Comparison of ENCODE assay signal across 40 cellular contexts in genomic region chr11:42296910-42297309, GRCh38.
"Had no signal": no experiment of that assay in that cellular context is flagged by ENCODE, and none has a peak within 500 bp of the region (broad histone marks: within the 10 kb centered on the region; RNA-seq: fewer than 3 reads in every experiment).

No MANE protein-coding gene starts in this region.

- H3K36me3 ChIP-seq: adrenal gland, ascending aorta, brain microvascular endothelial cell, breast epithelium, cardiac muscle cell had no signal

- ATAC-seq: activated naive CD4-positive, alpha-beta T cell treated with anti-CD3 and anti-CD28 coated beads, Interleukin-2, amount 50 U/mL, for 72 hours; activated naive CD8-positive, alpha-beta T cell treated with anti-CD3 and anti-CD28 coated beads, Interleukin-2, amount 50 U/mL, for 24 hours; activated T-cell treated with anti-CD3 and anti-CD28 coated beads, Interleukin-2, amount 50 U/mL, for 4 hours; activated T-cell treated with anti-CD3 and anti-CD28 coated beads, Interleukin-2, amount 50 U/mL, for 72 hours; activated T-helper 17 cell treated with anti-CD3 and anti-CD28 coated beads, Interleukin-2, amount 50 U/mL, for 72 hours; body of pancreas had no signal

- H3K27ac Mint-ChIP-seq: activated naive CD4-positive, alpha-beta T cell treated with anti-CD3 and anti-CD28 coated beads for 36 hours; activated naive CD4-positive, alpha-beta T cell treated with anti-CD3 and anti-CD28 coated beads, Interleukin-2, amount 10 ng/mL, durations not matched to agents 7 days and 5 days; activated naive CD4-positive, alpha-beta T cell treated with anti-CD3 and anti-CD28 coated beads, Interleukin-2, amount 50 U/mL, for 24 hours; activated naive CD4-positive, alpha-beta T cell treated with anti-CD3 and anti-CD28 coated beads, Interleukin-2, amount 50 U/mL, for 72 hours; activated naive CD8-positive, alpha-beta T cell; activated naive CD8-positive, alpha-beta T cell treated with anti-CD3 and anti-CD28 coated beads for 36 hours; activated naive CD8-positive, alpha-beta T cell treated with anti-CD3 and anti-CD28 coated beads, Interleukin-2, amount 10 ng/mL, durations not matched to agents 7 days and 5 days; activated naive CD8-positive, alpha-beta T cell treated with anti-CD3 and anti-CD28 coated beads, Interleukin-2, amount 50 U/mL, for 24 hours; activated T-cell treated with anti-CD3 and anti-CD28 coated beads, Interleukin-2, amount 50 U/mL, for 24 hours; activated T-cell treated with anti-CD3 and anti-CD28 coated beads, Interleukin-2, amount 50 U/mL, for 72 hours; activated T-helper 1 cell treated with anti-CD3 and anti-CD28 coated beads, Interleukin-12 subunit alpha, Interleukin-12 subunit beta, Interleukin-2, Interleukin-4 antibody, amounts not matched to agents 30 ng/mL and 10 ng/mL and 1 ng/mL, durations not matched to agents 14 hours and 24 hours and 36 hours; activated T-helper 17 cell treated with anti-CD3 and anti-CD28 coated beads, Interleukin-2, amount 50 U/mL, for 72 hours; activated T-helper 2 cell treated with anti-CD3 and anti-CD28 coated beads, Interferon-gamma antibody, Interleukin-2, Interleukin-4, amounts not matched to agents 10 μg/mL and 5 μg/mL and 100 μg/mL, durations not matched to agents 14 hours and 24 hours and 36 hours; brain had no signal

- H3K4me3 Mint-ChIP-seq: activated naive CD4-positive, alpha-beta T cell treated with anti-CD3 and anti-CD28 coated beads for 36 hours; activated naive CD4-positive, alpha-beta T cell treated with anti-CD3 and anti-CD28 coated beads, Interleukin-2, amount 10 ng/mL, durations not matched to agents 7 days and 5 days; activated naive CD4-positive, alpha-beta T cell treated with anti-CD3 and anti-CD28 coated beads, Interleukin-2, amount 50 U/mL, for 24 hours; activated naive CD8-positive, alpha-beta T cell; activated naive CD8-positive, alpha-beta T cell treated with anti-CD3 and anti-CD28 coated beads for 36 hours; activated naive CD8-positive, alpha-beta T cell treated with anti-CD3 and anti-CD28 coated beads, Interleukin-2, amount 10 ng/mL, durations not matched to agents 7 days and 5 days; activated naive CD8-positive, alpha-beta T cell treated with anti-CD3 and anti-CD28 coated beads, Interleukin-2, amount 50 U/mL, for 24 hours; activated T-cell treated with anti-CD3 and anti-CD28 coated beads, Interleukin-2, amount 50 U/mL, for 24 hours; activated T-cell treated with anti-CD3 and anti-CD28 coated beads, Interleukin-2, amount 50 U/mL, for 4 hours; activated T-cell treated with anti-CD3 and anti-CD28 coated beads, Interleukin-2, amount 50 U/mL, for 72 hours; activated T-helper 1 cell treated with anti-CD3 and anti-CD28 coated beads, Interleukin-12 subunit alpha, Interleukin-12 subunit beta, Interleukin-2, Interleukin-4 antibody, amounts not matched to agents 30 ng/mL and 10 ng/mL and 1 ng/mL, durations not matched to agents 14 hours and 24 hours and 36 hours; activated T-helper 17 cell treated with anti-CD3 and anti-CD28 coated beads, Interleukin-2, amount 50 U/mL, for 72 hours; brain; central memory CD8-positive, alpha-beta T cell had no signal

- DNase-seq: activated effector memory CD4-positive, alpha-beta T cell treated with anti-CD3 and anti-CD28 coated beads, Interleukin-2, amount 50 U/mL, for 16 hours; activated effector memory CD4-positive, alpha-beta T cell treated with Interleukin-2 at 50 U/mL for 16 hours; activated gamma-delta T cell; activated gamma-delta T cell treated with Interleukin-2 at 50 U/mL for 16 hours; activated naive CD4-positive, alpha-beta T cell; activated naive CD4-positive, alpha-beta T cell treated with anti-CD3 and anti-CD28 coated beads for 36 hours; activated naive CD4-positive, alpha-beta T cell treated with anti-CD3 and anti-CD28 coated beads, Interleukin-2, amount 10 ng/mL, durations not matched to agents 7 days and 5 days; activated naive CD4-positive, alpha-beta T cell treated with anti-CD3 and anti-CD28 coated beads, Interleukin-2, amount 50 U/mL, for 16 hours; activated naive CD4-positive, alpha-beta T cell treated with Interleukin-2 at 50 U/mL for 16 hours; activated naive CD8-positive, alpha-beta T cell treated with anti-CD3 and anti-CD28 coated beads for 36 hours; activated naive CD8-positive, alpha-beta T cell treated with anti-CD3 and anti-CD28 coated beads, Interleukin-2, amount 10 ng/mL, durations not matched to agents 7 days and 5 days; activated naive CD8-positive, alpha-beta T cell treated with anti-CD3 and anti-CD28 coated beads, Interleukin-2, amount 50 U/mL, for 24 hours; activated T-cell treated with anti-CD3 and anti-CD28 coated beads, Interleukin-2, amount 50 U/mL, for 1 hour; activated T-cell treated with anti-CD3 and anti-CD28 coated beads, Interleukin-2, amount 50 U/mL, for 24 hours; activated T-cell treated with anti-CD3 and anti-CD28 coated beads, Interleukin-2, amount 50 U/mL, for 4 hours; activated T-cell treated with anti-CD3 and anti-CD28 coated beads, Interleukin-2, amount 50 U/mL, for 48 hours; activated T-cell treated with anti-CD3 and anti-CD28 coated beads, Interleukin-2, amount 50 U/mL, for 72 hours; adrenal gland; amniotic stem cell; amygdala; anterior cingulate cortex; aorta; body of pancreas; brain microvascular endothelial cell; caudate nucleus; central memory CD4-positive, alpha-beta T cell; cerebellar nuclear complex had no signal

- FAIRE-seq: astrocyte, bronchial epithelial cell had no signal

- H3K27me3 ChIP-seq: adrenal gland, ascending aorta, body of pancreas, brain microvascular endothelial cell, breast epithelium, cardiac muscle cell had no signal

- H3K4me1 Mint-ChIP-seq: activated naive CD4-positive, alpha-beta T cell treated with anti-CD3 and anti-CD28 coated beads, Interleukin-2, amount 10 ng/mL, durations not matched to agents 7 days and 5 days; activated naive CD4-positive, alpha-beta T cell treated with anti-CD3 and anti-CD28 coated beads, Interleukin-2, amount 50 U/mL, for 24 hours; activated naive CD8-positive, alpha-beta T cell treated with anti-CD3 and anti-CD28 coated beads for 36 hours; activated naive CD8-positive, alpha-beta T cell treated with anti-CD3 and anti-CD28 coated beads, Interleukin-2, amount 10 ng/mL, durations not matched to agents 7 days and 5 days; activated naive CD8-positive, alpha-beta T cell treated with anti-CD3 and anti-CD28 coated beads, Interleukin-2, amount 50 U/mL, for 24 hours; activated T-helper 17 cell treated with anti-CD3 and anti-CD28 coated beads, Interleukin-2, amount 50 U/mL, for 72 hours; brain; central memory CD8-positive, alpha-beta T cell had no signal

- H3K9me3 ChIP-seq: adrenal gland, ascending aorta, body of pancreas had no signal

- H3K4me1 ChIP-seq: adrenal gland, ascending aorta, body of pancreas, breast epithelium had no signal

- H3K4me3 ChIP-seq: adrenal gland, ascending aorta, body of pancreas, breast epithelium, cardiac muscle cell had no signal

- H3K27ac ChIP-seq: adrenal gland, ascending aorta, body of pancreas, brain microvascular endothelial cell, breast epithelium, cardiac muscle cell had no signal

- H3K36me3 Mint-ChIP-seq: activated naive CD4-positive, alpha-beta T cell treated with anti-CD3 and anti-CD28 coated beads, Interleukin-2, amount 10 ng/mL, durations not matched to agents 7 days and 5 days; activated naive CD4-positive, alpha-beta T cell treated with anti-CD3 and anti-CD28 coated beads, Interleukin-2, amount 50 U/mL, for 24 hours; activated naive CD4-positive, alpha-beta T cell treated with anti-CD3 and anti-CD28 coated beads, Interleukin-2, amount 50 U/mL, for 72 hours; activated naive CD8-positive, alpha-beta T cell; activated naive CD8-positive, alpha-beta T cell treated with anti-CD3 and anti-CD28 coated beads for 36 hours; activated naive CD8-positive, alpha-beta T cell treated with anti-CD3 and anti-CD28 coated beads, Interleukin-2, amount 10 ng/mL, durations not matched to agents 7 days and 5 days; brain had no signal

- H3K27me3 Mint-ChIP-seq: activated naive CD4-positive, alpha-beta T cell treated with anti-CD3 and anti-CD28 coated beads, Interleukin-2, amount 10 ng/mL, durations not matched to agents 7 days and 5 days; activated naive CD4-positive, alpha-beta T cell treated with anti-CD3 and anti-CD28 coated beads, Interleukin-2, amount 50 U/mL, for 24 hours; activated naive CD8-positive, alpha-beta T cell; activated naive CD8-positive, alpha-beta T cell treated with anti-CD3 and anti-CD28 coated beads for 36 hours; activated naive CD8-positive, alpha-beta T cell treated with anti-CD3 and anti-CD28 coated beads, Interleukin-2, amount 10 ng/mL, durations not matched to agents 7 days and 5 days; activated naive CD8-positive, alpha-beta T cell treated with anti-CD3 and anti-CD28 coated beads, Interleukin-2, amount 50 U/mL, for 24 hours; activated T-cell treated with anti-CD3 and anti-CD28 coated beads, Interleukin-2, amount 50 U/mL, for 24 hours; activated T-helper 17 cell treated with anti-CD3 and anti-CD28 coated beads, Interleukin-2, amount 50 U/mL, for 72 hours; central memory CD8-positive, alpha-beta T cell had no signal
